In genomic region chr1:92957020-92957734, GRCh38 we compare ENCODE assay signal across 8 cellular contexts. TPM values are rescaled to one million over a fixed set of nuclear protein-coding genes. Genes with fewer than 3 reads are reported as not detected.
DNase-seq lines count a peak whose midpoint lies in the region; ATAC-seq, FAIRE-seq and TF ChIP-seq lines count a peak whose summit lies in the region.

No MANE protein-coding gene starts in this region.

- POLR2A ChIA-PET in A549 (lab: Yijun Ruan, JAX) = no interaction called here

- FAIRE-seq in A549 (lab: Jason Lieb, UNC) = no peak

- intact Hi-C loops in ovary (cut with DNase I) = no loop called here

- no peaks in the 10 kb centered on the region for H3K9me3 Mint-ChIP-seq in activated T-helper 17 cell treated with anti-CD3 and anti-CD28 coated beads, Interleukin-2, amount 50 U/mL, for 72 hours

- 0 out of 3 replicates have a peak overlapping the region, but pooled peaks have one; percentile 7 for H3K4me2 ChIP-seq in A549

- peak overlapping the region in 1 of 2 experiments; percentile 39; a peak in 1 of 6 replicates for H3K27ac ChIP-seq in A549
- no peak overlapping the region for H3K27ac ChIP-seq in ovary

- H3K4me1 Mint-ChIP-seq in activated T-helper 17 cell treated with anti-CD3 and anti-CD28 coated beads, Interleukin-2, amount 50 U/mL, for 72 hours = peaks cover 50% of the 10 kb centered on the region

- H3K4me1 ChIP-seq in A549 (peaks cover 33% of the 10 kb centered on the region), ovary (ENCODE audit: insufficient read depth) (peaks cover 4% of the 10 kb centered on the region)

- WGBS in A549 (ENCODE audit: missing lambda C conversion rate) = 72% methylated on average over 5 of the region's 5 CpGs
- WGBS in ovary, 3 donors = 43 to 56% (median 47%) methylated on average over 5 of the region's 5 CpGs

- TF ChIP-seq EP300 in A549 (IDR thresholded peaks at IDR 0.05) = no peak
- TF ChIP-seq EP300 in ovary (IDR thresholded peaks at IDR 0.05) = no peak

- H3K36me3 Mint-ChIP-seq in activated T-helper 17 cell treated with anti-CD3 and anti-CD28 coated beads, Interleukin-2, amount 50 U/mL, for 72 hours (ENCODE audit: low read depth) = peaks cover 8% of the 10 kb centered on the region

- ATAC-seq in A549 (no peak), GM18868 (IDR thresholded peaks at IDR 0.05; ENCODE audit: unreplicated experiment) (peak; percentile 17), HG02973 (IDR thresholded peaks at IDR 0.05; ENCODE audit: unreplicated experiment) (peak; percentile 32)
- ATAC-seq in activated T-helper 17 cell treated with anti-CD3 and anti-CD28 coated beads, Interleukin-2, amount 50 U/mL, for 72 hours (replicated peaks) = peak; percentile 8

- TF ChIP-seq RAD21 in A549 (conservative IDR thresholded peaks at IDR 0.05 in 1 of 2, IDR thresholded peaks at IDR 0.05 in 1 of 2) = no peak

- H3K27me3 ChIP-seq in ovary = no peaks in the 10 kb centered on the region

- no peaks in the 10 kb centered on the region for H3K9me3 ChIP-seq in A549
- no peaks in the 10 kb centered on the region for H3K9me3 ChIP-seq in ovary

- H3K4me3 ChIP-seq in A549 = no peak overlapping the region
- H3K4me3 ChIP-seq in ovary = no peak overlapping the region

- H3K27me3 Mint-ChIP-seq in activated T-helper 17 cell treated with anti-CD3 and anti-CD28 coated beads, Interleukin-2, amount 50 U/mL, for 72 hours = no peaks in the 10 kb centered on the region

- peak overlapping the region; percentile 66 for H3K4me3 Mint-ChIP-seq in activated T-helper 17 cell treated with anti-CD3 and anti-CD28 coated beads, Interleukin-2, amount 50 U/mL, for 72 hours

- H3K27ac Mint-ChIP-seq in activated T-helper 17 cell treated with anti-CD3 and anti-CD28 coated beads, Interleukin-2, amount 50 U/mL, for 72 hours = peak overlapping the region; percentile 41

- no peaks in the 10 kb centered on the region for H3K36me3 ChIP-seq in ovary

- TF ChIP-seq POLR2A in A549 (IDR thresholded peaks at IDR 0.05; ENCODE audit: low read length) (no peak), ovary (IDR thresholded peaks at IDR 0.05) (no peak)

- CTCF ChIA-PET in A549 (lab: Yijun Ruan, JAX) = interaction anchor here (1.1 to 8.8 kb wide), 4 partner anchors 37 to 100 kb away, joined by 3 to 130 read pairs (median 6); no protein-coding TSS in a partner anchor

- DNase-seq in A549 (ENCODE audit: low read depth in 1 of 2, low spot score in 1 of 2) = no peak
- DNase-seq in KG1 (lab: John Stamatoyannopoulos, UW) = no peak
- no peak for DNase-seq in cerebellar cortex (ENCODE audit: low spot score)
- DNase-seq in ovary = no peak
- DNase-seq in NCI-H345 treated with DMSO at 0.1 percent for 48 hours (lab: John Stamatoyannopoulos, UW; ENCODE audit: unreplicated experiment) = no peak

- TF ChIP-seq CTCF in A549 (IDR thresholded peaks at IDR 0.05) (no peak), ovary (IDR thresholded peaks at IDR 0.05) (no peak)

TF ChIP-seq in A549, 52 proteins besides CTCF, POLR2A, EP300 and RAD21:
- no peak for TF ChIP-seq FOXS1 (CRISPR knock-in tag; IDR thresholded peaks at IDR 0.05)
- TF ChIP-seq BCL3 (IDR thresholded peaks at IDR 0.05) = no peak
- no peak for TF ChIP-seq CEBPB (IDR thresholded peaks at IDR 0.05)
- no peak for TF ChIP-seq JUN (IDR thresholded peaks at IDR 0.05)
- TF ChIP-seq ZFP36 (IDR thresholded peaks at IDR 0.05; ENCODE audit: borderline replicate concordance, partially characterized antibody) = no peak
- no peak for TF ChIP-seq RARB (CRISPR knock-in tag; IDR thresholded peaks at IDR 0.05)
- TF ChIP-seq PBX3 (IDR thresholded peaks at IDR 0.05) = no peak
- TF ChIP-seq HDAC2 (IDR thresholded peaks at IDR 0.05) = no peak
- TF ChIP-seq HMGXB4 (CRISPR knock-in tag; IDR thresholded peaks at IDR 0.05; ENCODE audit: borderline replicate concordance) = no peak
- TF ChIP-seq ZSCAN20 (CRISPR knock-in tag; IDR thresholded peaks at IDR 0.05) = no peak
- TF ChIP-seq MAFK (IDR thresholded peaks at IDR 0.05; ENCODE audit: partially characterized antibody) = no peak
- no peak for TF ChIP-seq HOXA7 (CRISPR knock-in tag; IDR thresholded peaks at IDR 0.05)
- no peak for TF ChIP-seq ZC3H11A (IDR thresholded peaks at IDR 0.05)
- TF ChIP-seq MYC (IDR thresholded peaks at IDR 0.05; ENCODE audit: borderline replicate concordance, low read length) = no peak
- TF ChIP-seq CHD2 (IDR thresholded peaks at IDR 0.05; ENCODE audit: low read length, partially characterized antibody) = no peak
- no peak for TF ChIP-seq HES2 (IDR thresholded peaks at IDR 0.05)
- TF ChIP-seq CHD4 (IDR thresholded peaks at IDR 0.05; ENCODE audit: borderline replicate concordance) = no peak
- TF ChIP-seq KDM5A (IDR thresholded peaks at IDR 0.05) = no peak

RNA-seq across cellular contexts. Expression of gene DIPK1A, which starts 4.1 kb away (rescaled TPM):
- 19.1 and 21.1 TPM in 2 replicates for polyA plus RNA-seq in A549 (2011; rRNA removed)
- polyA plus RNA-seq in A549 (2012; cell fraction: cytosol; rRNA removed) = 3.8 and 4.0 TPM in 2 replicates
- 1.2 and 1.7 TPM in 2 replicates for polyA plus RNA-seq in A549 (2012; cell fraction: nucleus; rRNA removed)
- polyA plus RNA-seq in A549 (2017; fragmentation: RNase III; extraction: RNeasy Plus Mini Kit Qiagen cat#74134 plus additional on column Dnase treatment) = 10.5 to 12.4 TPM (median 11.9 TPM) in 3 replicates
- 4.2 TPM in 2 replicates for polyA minus RNA-seq in A549 (2011; rRNA and poly(A)+ RNA removed)
- total RNA-seq in activated T-helper 17 cell treated with anti-CD3 and anti-CD28 coated beads, Interleukin-2, amount 50 U/mL, for 72 hours = 1 to 10 TPM; 6.5 to 8.6 TPM
- 10 to 100 TPM in 2 of 7 donors, 1 to 10 TPM in 5; 5.1 to 11.9 (median 8.6) TPM for total RNA-seq in ovary
- polyA plus RNA-seq in ovary = 10 to 100 TPM in 1 of 2 donors, 1 to 10 TPM in 1; 4.7 to 15.4 TPM

Comparison
In these comparisons a context has a peak if more than half of its experiments do, and no peak if none do; other contexts are left out.
1. ATAC-seq: peak in GM18868 (single experiment), HG02973 (single experiment) and activated T-helper 17 cell treated with anti-CD3 and anti-CD28 coated beads, Interleukin-2, amount 50 U/mL, for 72 hours (single experiment); none in A549 (0 of 2).